In genomic region chr19:3821857-3822364, GRCh38 we compare ENCODE assay signal across 1 cellular context.
TF ChIP-seq lines count a peak whose summit lies in the region.

No MANE protein-coding gene starts in this region.

TF ChIP-seq in HEK293, 187 proteins besides CTCF, POLR2A, EP300 and RAD21 (continued from another document):
- TF ChIP-seq ZNF580 (tag by site-specific recombination; IDR thresholded peaks at IDR 0.05) (0 out of 2 replicates have a peak, but pooled peaks have one; percentile 55), KLF17 (tag by site-specific recombination; IDR thresholded peaks at IDR 0.05) (0 out of 2 replicates have a peak, but pooled peaks have one; percentile 24), SP7 (tag by site-specific recombination; IDR thresholded peaks at IDR 0.05) (peak; percentile 54; the same call in 1 of the 2 replicates), ZNF629 (tag by site-specific recombination; IDR thresholded peaks at IDR 0.05) (0 out of 2 replicates have a peak, but pooled peaks have one; percentile 47), ZFP37 (tag by site-specific recombination; IDR thresholded peaks at IDR 0.05) (0 out of 2 replicates have a peak, but pooled peaks have one; percentile 25), ZFHX2 (tag by site-specific recombination; conservative IDR thresholded peaks at IDR 0.05) (peak; percentile 83), ZNF341 (tag by site-specific recombination; IDR thresholded peaks at IDR 0.05; ENCODE audit: low read depth) (peak; percentile 16; the same call in 1 of the 2 replicates), SP3 (tag by site-specific recombination; IDR thresholded peaks at IDR 0.05) (peak; percentile 39; the same call in 1 of the 2 replicates), ZBTB10 (tag by site-specific recombination; IDR thresholded peaks at IDR 0.05) (no peak), ZNF2 (tag by site-specific recombination; IDR thresholded peaks at IDR 0.05) (0 out of 2 replicates have a peak, but pooled peaks have one; percentile 57), ZNF76 (tag by site-specific recombination; IDR thresholded peaks at IDR 0.05; ENCODE audit: borderline replicate concordance, low read depth) (0 out of 2 replicates have a peak, but pooled peaks have one; percentile 17), ZNF350 (tag by site-specific recombination; IDR thresholded peaks at IDR 0.05) (no peak), ZNF600 (tag by site-specific recombination; IDR thresholded peaks at IDR 0.05) (peak; percentile 39; the same call in 1 of the 2 replicates), ZNF112 (tag by site-specific recombination; IDR thresholded peaks at IDR 0.05) (no peak), KLF10 (tag by site-specific recombination; IDR thresholded peaks at IDR 0.05) (no peak), ZIC2 (tag by site-specific recombination; IDR thresholded peaks at IDR 0.05) (no peak), ZBTB26 (tag by site-specific recombination; optimal IDR thresholded peaks at IDR 0.05) (peak; percentile 21), ZNF366 (tag by site-specific recombination; conservative IDR thresholded peaks at IDR 0.05) (no peak)
